ENCODE assay signal across 1 cellular context in genomic region chr13:27403727-27404385, GRCh38.
A peak's percentile ranks its signal among the peaks of the same experiment; 100 is the strongest.
TF ChIP-seq lines count a peak whose summit lies in the region.

No MANE protein-coding gene starts in this region.

TF ChIP-seq in HepG2, 621 proteins besides CTCF, POLR2A, EP300 and RAD21 (continued from another document and continues in another):
- TF ChIP-seq HNF4G (IDR thresholded peaks at IDR 0.05; ENCODE audit: borderline replicate concordance, low read depth, low read length) (no peak), HNF4G (CRISPR knock-in tag; IDR thresholded peaks at IDR 0.05; ENCODE audit: borderline replicate concordance, low read depth) (0 out of 2 replicates have a peak, but pooled peaks have one; percentile 14), FOXA3 (CRISPR knock-in tag; IDR thresholded peaks at IDR 0.05) (no peak), ESRRA (CRISPR knock-in tag; IDR thresholded peaks at IDR 0.05; ENCODE audit: low read depth) (no peak), PLRG1 (conservative IDR thresholded peaks at IDR 0.05) (no peak), EZH2 (conservative IDR thresholded peaks at IDR 0.05; ENCODE audit: low read depth, low read length) (no peak), THAP7 (CRISPR knock-in tag; IDR thresholded peaks at IDR 0.05) (no peak; the same call in 1 of the 2 replicates), MYPOP (CRISPR knock-in tag; IDR thresholded peaks at IDR 0.05) (no peak), SIX1 (CRISPR knock-in tag; IDR thresholded peaks at IDR 0.05; ENCODE audit: borderline replicate concordance) (no peak; the same call in 1 of the 2 replicates), MTA3 (CRISPR knock-in tag; IDR thresholded peaks at IDR 0.05) (no peak), DPF2 (CRISPR knock-in tag; IDR thresholded peaks at IDR 0.05; ENCODE audit: borderline replicate concordance, low read depth) (no peak), TP53 (CRISPR knock-in tag; conservative IDR thresholded peaks at IDR 0.05) (no peak), ZNF263 (CRISPR knock-in tag; IDR thresholded peaks at IDR 0.05) (no peak), FOXO4 (CRISPR knock-in tag; conservative IDR thresholded peaks at IDR 0.05) (no peak), RNF219 (CRISPR knock-in tag; IDR thresholded peaks at IDR 0.05) (no peak), KIAA2018 (CRISPR knock-in tag; IDR thresholded peaks at IDR 0.05; ENCODE audit: borderline replicate concordance) (no peak), ZBTB49 (CRISPR knock-in tag; IDR thresholded peaks at IDR 0.05; ENCODE audit: borderline replicate concordance) (no peak), NCOA5 (CRISPR knock-in tag; IDR thresholded peaks at IDR 0.05) (no peak), ZNF282 (IDR thresholded peaks at IDR 0.05; ENCODE audit: partially characterized antibody) (no peak), ADNP (CRISPR knock-in tag; IDR thresholded peaks at IDR 0.05) (no peak), HMG20B (CRISPR knock-in tag; conservative IDR thresholded peaks at IDR 0.05) (no peak), ZKSCAN5 (CRISPR knock-in tag; IDR thresholded peaks at IDR 0.05) (no peak), NFYB (CRISPR knock-in tag; IDR thresholded peaks at IDR 0.05) (no peak), PCBP2 (optimal IDR thresholded peaks at IDR 0.05; ENCODE audit: low read depth, low read length, poor library complexity, severe bottlenecking) (no peak), HDAC1 (CRISPR knock-in tag; IDR thresholded peaks at IDR 0.05) (no peak), GATAD1 (CRISPR knock-in tag; IDR thresholded peaks at IDR 0.05) (no peak), STAT5B (CRISPR knock-in tag; IDR thresholded peaks at IDR 0.05) (no peak), TBX3 (IDR thresholded peaks at IDR 0.05; ENCODE audit: borderline replicate concordance) (no peak), SP1 (IDR thresholded peaks at IDR 0.05) (no peak), SP1 (CRISPR knock-in tag; IDR thresholded peaks at IDR 0.05) (no peak), GTF2F1 (IDR thresholded peaks at IDR 0.05; ENCODE audit: low read length) (no peak), SUZ12 (IDR thresholded peaks at IDR 0.05; ENCODE audit: low read depth, low read length) (no peak), ZNF687 (CRISPR knock-in tag; IDR thresholded peaks at IDR 0.05) (peak; percentile 89), ZFX (CRISPR knock-in tag; IDR thresholded peaks at IDR 0.05; ENCODE audit: low read depth) (peak; percentile 95), ZNF710 (CRISPR knock-in tag; IDR thresholded peaks at IDR 0.05; ENCODE audit: borderline replicate concordance) (0 out of 2 replicates have a peak, but pooled peaks have one; percentile 9), ETS1 (CRISPR knock-in tag; IDR thresholded peaks at IDR 0.05) (no peak), ZMYM4 (CRISPR knock-in tag; IDR thresholded peaks at IDR 0.05) (peak; percentile 80)
